19 cellular contexts compared by ENCODE assay signal in the genomic region with DNA sequence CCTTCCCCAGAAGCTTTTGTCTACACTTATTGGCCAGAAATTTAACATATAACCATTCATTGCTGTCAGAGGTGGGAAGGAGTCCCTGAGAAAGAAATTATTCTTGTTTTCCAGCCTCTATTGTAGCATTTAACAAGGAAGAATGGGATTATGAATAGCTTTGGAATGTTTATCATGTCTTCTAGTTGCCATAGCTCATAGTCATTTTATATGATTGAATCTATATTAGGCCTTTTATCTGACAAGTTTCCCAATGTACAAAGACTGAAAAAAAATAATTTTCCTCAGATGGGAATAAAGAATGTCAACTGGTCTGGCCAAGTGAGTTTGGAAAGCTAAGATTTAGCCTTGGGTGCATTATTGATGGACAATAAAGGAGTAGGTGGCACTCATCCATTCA. TPM values are rescaled to one million over a fixed set of nuclear protein-coding genes. Genes with fewer than 3 reads are reported as not detected.
A peak's percentile ranks its signal among the peaks of the same experiment; 100 is the strongest.
DNase-seq lines count a peak whose midpoint lies in the region; ATAC-seq and TF ChIP-seq lines count a peak whose summit lies in the region.
"Had no signal": no experiment of that assay in that cellular context is flagged by ENCODE, and none has a peak within 500 bp of the region (broad histone marks: within the 10 kb centered on the region; RNA-seq: fewer than 3 reads in every experiment).

No MANE protein-coding gene starts in this region.

- peak overlapping the region; percentile 94 for H3K27ac Mint-ChIP-seq in activated CD4-positive, alpha-beta T cell treated with anti-CD3 and anti-CD28 coated beads, Interleukin-2, amount 10 ng/mL, durations not matched to agents 24 days and 14 days
- H3K27ac Mint-ChIP-seq in activated naive CD8-positive, alpha-beta T cell treated with anti-CD3 and anti-CD28 coated beads, Interleukin-2, amount 10 ng/mL, durations not matched to agents 7 days and 5 days: no peak overlapping the region
- H3K27ac Mint-ChIP-seq in osteocyte (ENCODE audit: unreplicated experiment) (peak overlapping the region; percentile 38), type B pancreatic cell (no peak overlapping the region)

- peaks cover 99% of the 10 kb centered on the region for H3K79me2 ChIP-seq in Loucy (ENCODE audit: insufficient read depth, low read length)

- peaks cover 17% of the 10 kb centered on the region for H3F3A ChIP-seq in Loucy (ENCODE audit: low read depth)

- no peaks in the 10 kb centered on the region for H3K9me2 ChIP-seq in Loucy (replicated peaks; ENCODE audit: low read depth, low read length)

- no peaks in the 10 kb centered on the region for H3K27me3 Mint-ChIP-seq in activated CD4-positive, alpha-beta T cell treated with anti-CD3 and anti-CD28 coated beads, Interleukin-2, amount 10 ng/mL, durations not matched to agents 24 days and 14 days
- no peaks in the 10 kb centered on the region for H3K27me3 Mint-ChIP-seq in activated naive CD8-positive, alpha-beta T cell treated with anti-CD3 and anti-CD28 coated beads, Interleukin-2, amount 10 ng/mL, durations not matched to agents 7 days and 5 days
- H3K27me3 Mint-ChIP-seq in osteocyte (ENCODE audit: unreplicated experiment) (no peaks in the 10 kb centered on the region), type B pancreatic cell (no peaks in the 10 kb centered on the region)

- intact Hi-C loops in activated CD4-positive, alpha-beta T cell treated with anti-CD3 and anti-CD28 coated beads, Interleukin-2, amount 10 ng/mL, durations not matched to agents 24 days and 14 days (cut with micrococcal nuclease): no loop called here

- peak overlapping the region; percentile 44 for H3K4me3 ChIP-seq in Loucy (ENCODE audit: low read length, poor library complexity, severe bottlenecking)
- H3K4me3 ChIP-seq: colonic mucosa had no signal

- POLR2A ChIA-PET in activated naive CD8-positive, alpha-beta T cell treated with anti-CD3 and anti-CD28 coated beads, Interleukin-2, amount 10 ng/mL, durations not matched to agents 7 days and 5 days (lab: Charles Lee): interaction anchor here (0.6 to 3.3 kb wide), 7 partner anchors 11 to 46 kb away, joined by 3 to 20 read pairs (median 10); no protein-coding TSS in a partner anchor

- no peaks in the 10 kb centered on the region for H3K27me3 ChIP-seq in Loucy (ENCODE audit: insufficient read depth, low read length, poor library complexity, severe bottlenecking)
- H3K27me3 ChIP-seq: colonic mucosa had no signal

- peaks cover 62% of the 10 kb centered on the region for H3K36me3 Mint-ChIP-seq in activated CD4-positive, alpha-beta T cell treated with anti-CD3 and anti-CD28 coated beads, Interleukin-2, amount 10 ng/mL, durations not matched to agents 24 days and 14 days (ENCODE audit: low read depth)
- H3K36me3 Mint-ChIP-seq in activated naive CD8-positive, alpha-beta T cell treated with anti-CD3 and anti-CD28 coated beads, Interleukin-2, amount 10 ng/mL, durations not matched to agents 7 days and 5 days: peaks cover 58% of the 10 kb centered on the region
- H3K36me3 Mint-ChIP-seq in osteocyte (ENCODE audit: unreplicated experiment): peaks cover 4% of the 10 kb centered on the region
- no peaks in the 10 kb centered on the region for H3K36me3 Mint-ChIP-seq in type B pancreatic cell

- H3K4me2 ChIP-seq in Loucy (ENCODE audit: low read depth, low read length, poor library complexity, severe bottlenecking): peak overlapping the region; percentile 68

- H3K9me3 Mint-ChIP-seq in activated CD4-positive, alpha-beta T cell treated with anti-CD3 and anti-CD28 coated beads, Interleukin-2, amount 10 ng/mL, durations not matched to agents 24 days and 14 days: peaks cover 4% of the 10 kb centered on the region
- no peaks in the 10 kb centered on the region for H3K9me3 Mint-ChIP-seq in activated naive CD8-positive, alpha-beta T cell treated with anti-CD3 and anti-CD28 coated beads, Interleukin-2, amount 10 ng/mL, durations not matched to agents 7 days and 5 days
- no peaks in the 10 kb centered on the region for H3K9me3 Mint-ChIP-seq in osteocyte (ENCODE audit: unreplicated experiment)
- no peaks in the 10 kb centered on the region for H3K9me3 Mint-ChIP-seq in type B pancreatic cell

- peak overlapping the region; percentile 61 for H3K9ac ChIP-seq in Loucy (ENCODE audit: low read depth, low read length, poor library complexity, severe bottlenecking)

- peaks cover 79% of the 10 kb centered on the region for H3K4me1 Mint-ChIP-seq in activated CD4-positive, alpha-beta T cell treated with anti-CD3 and anti-CD28 coated beads, Interleukin-2, amount 10 ng/mL, durations not matched to agents 24 days and 14 days
- peaks cover 78% of the 10 kb centered on the region for H3K4me1 Mint-ChIP-seq in activated naive CD8-positive, alpha-beta T cell treated with anti-CD3 and anti-CD28 coated beads, Interleukin-2, amount 10 ng/mL, durations not matched to agents 7 days and 5 days
- H3K4me1 Mint-ChIP-seq in osteocyte (ENCODE audit: unreplicated experiment) (peaks cover 35% of the 10 kb centered on the region), type B pancreatic cell (ENCODE audit: unreplicated experiment) (no peaks in the 10 kb centered on the region)

- H2AFZ ChIP-seq in Loucy (ENCODE audit: low read length): no peak overlapping the region

- TF ChIP-seq CTCF in Loucy (conservative IDR thresholded peaks at IDR 0.05; ENCODE audit: low read length) (no peak), osteocyte (IDR thresholded peaks at IDR 0.05) (no peak), type B pancreatic cell (conservative IDR thresholded peaks at IDR 0.05) (no peak)

- ATAC-seq in activated naive CD8-positive, alpha-beta T cell treated with anti-CD3 and anti-CD28 coated beads, Interleukin-2, amount 10 ng/mL, durations not matched to agents 7 days and 5 days (ENCODE audit: low read depth): no peak
- no peak for ATAC-seq in GM19324 (IDR thresholded peaks at IDR 0.05; ENCODE audit: low FRiP score, unreplicated experiment)
- ATAC-seq: esophagus mucosa, left ventricle myocardium superior had no signal

- no peak for DNase-seq in activated CD4-positive, alpha-beta T cell treated with anti-CD3 and anti-CD28 coated beads, Interleukin-2, amount 10 ng/mL, durations not matched to agents 24 days and 14 days
- no peak for DNase-seq in activated CD4-positive, alpha-beta T cell treated with anti-CD3 and anti-CD28 coated beads for 48 hours
- no peak for DNase-seq in activated naive CD8-positive, alpha-beta T cell treated with anti-CD3 and anti-CD28 coated beads, Interleukin-2, amount 10 ng/mL, durations not matched to agents 7 days and 5 days
- DNase-seq in osteocyte (ENCODE audit: extremely low spot score, unreplicated experiment) (no peak), OCI-M2 (lab: John Stamatoyannopoulos, UW; ENCODE audit: unreplicated experiment) (no peak), type B pancreatic cell (ENCODE audit: extremely low spot score, unreplicated experiment) (no peak)
- DNase-seq: amniotic stem cell; Caco-2; colonic mucosa; GOT3; Kasumi-1; left ventricle myocardium superior; NCI-H1694 treated with DMSO at 0.1 percent for 48 hours; NCI-H526; retina; stimulated activated naive CD4-positive, alpha-beta T cell treated with Interleukin-2 at 50 U/mL for 16 hours had no signal

- H3K4me3 Mint-ChIP-seq in activated CD4-positive, alpha-beta T cell treated with anti-CD3 and anti-CD28 coated beads, Interleukin-2, amount 10 ng/mL, durations not matched to agents 24 days and 14 days: peak overlapping the region; percentile 73
- peak overlapping the region; percentile 65 for H3K4me3 Mint-ChIP-seq in activated naive CD8-positive, alpha-beta T cell treated with anti-CD3 and anti-CD28 coated beads, Interleukin-2, amount 10 ng/mL, durations not matched to agents 7 days and 5 days
- H3K4me3 Mint-ChIP-seq in osteocyte (ENCODE audit: unreplicated experiment) (no peak overlapping the region), type B pancreatic cell (no peak overlapping the region)

- peaks cover 70% of the 10 kb centered on the region for H3K36me3 ChIP-seq in Loucy (ENCODE audit: insufficient read depth, low read length)
- H3K36me3 ChIP-seq: colonic mucosa had no signal

- no peaks in the 10 kb centered on the region for H3K9me3 ChIP-seq in Loucy (ENCODE audit: insufficient read depth, low read depth, low read length)
- H3K9me3 ChIP-seq: Caco-2, colonic mucosa had no signal

- peaks cover 91% of the 10 kb centered on the region for H3K4me1 ChIP-seq in Loucy (ENCODE audit: insufficient read depth, low read length, poor library complexity, severe bottlenecking)
- H3K4me1 ChIP-seq: Caco-2, colonic mucosa had no signal

- peaks cover 57% of the 10 kb centered on the region for H4K20me1 ChIP-seq in Loucy (ENCODE audit: insufficient read depth, low read length, poor library complexity, severe bottlenecking)

RNA-seq across cellular contexts. Expression of a gene that starts 28.3 kb away (rescaled TPM):
- total RNA-seq in activated CD4-positive, alpha-beta T cell treated with anti-CD3 and anti-CD28 coated beads, Interleukin-2, amount 10 ng/mL, durations not matched to agents 24 days and 14 days: 436 and 438 TPM in 2 replicates
- total RNA-seq in activated naive CD8-positive, alpha-beta T cell treated with anti-CD3 and anti-CD28 coated beads, Interleukin-2, amount 10 ng/mL, durations not matched to agents 7 days and 5 days: 100 to 1,000 TPM; 828 to 854 TPM
- total RNA-seq in osteocyte (not detected in 2 replicates), type B pancreatic cell (ENCODE audit: low replicate concordance) (not detected in 2 replicates)

Comparison
In these comparisons a context has a peak if more than half of its experiments do, and no peak if none do; other contexts are left out.
1. H3K27ac Mint-ChIP-seq: peak in activated CD4-positive, alpha-beta T cell treated with anti-CD3 and anti-CD28 coated beads, Interleukin-2, amount 10 ng/mL, durations not matched to agents 24 days and 14 days (single experiment) and osteocyte (single experiment); none in activated naive CD8-positive, alpha-beta T cell treated with anti-CD3 and anti-CD28 coated beads, Interleukin-2, amount 10 ng/mL, durations not matched to agents 7 days and 5 days (single experiment) and type B pancreatic cell (single experiment).
2. H3K4me3 Mint-ChIP-seq: peak in activated CD4-positive, alpha-beta T cell treated with anti-CD3 and anti-CD28 coated beads, Interleukin-2, amount 10 ng/mL, durations not matched to agents 24 days and 14 days (single experiment) and activated naive CD8-positive, alpha-beta T cell treated with anti-CD3 and anti-CD28 coated beads, Interleukin-2, amount 10 ng/mL, durations not matched to agents 7 days and 5 days (single experiment); none in osteocyte (single experiment) and type B pancreatic cell (single experiment).
3. RNA of a gene that starts 28.3 kb away (total RNA-seq): 828 to 854 TPM in activated naive CD8-positive, alpha-beta T cell treated with anti-CD3 and anti-CD28 coated beads, Interleukin-2, amount 10 ng/mL, durations not matched to agents 7 days and 5 days and 436 to 438 TPM in activated CD4-positive, alpha-beta T cell treated with anti-CD3 and anti-CD28 coated beads, Interleukin-2, amount 10 ng/mL, durations not matched to agents 24 days and 14 days; not detected in type B pancreatic cell and not detected in osteocyte; every median in the first group is over 100 times any median in the second.